Comparison of ENCODE assay signal across 9 cellular contexts in the genomic region with DNA sequence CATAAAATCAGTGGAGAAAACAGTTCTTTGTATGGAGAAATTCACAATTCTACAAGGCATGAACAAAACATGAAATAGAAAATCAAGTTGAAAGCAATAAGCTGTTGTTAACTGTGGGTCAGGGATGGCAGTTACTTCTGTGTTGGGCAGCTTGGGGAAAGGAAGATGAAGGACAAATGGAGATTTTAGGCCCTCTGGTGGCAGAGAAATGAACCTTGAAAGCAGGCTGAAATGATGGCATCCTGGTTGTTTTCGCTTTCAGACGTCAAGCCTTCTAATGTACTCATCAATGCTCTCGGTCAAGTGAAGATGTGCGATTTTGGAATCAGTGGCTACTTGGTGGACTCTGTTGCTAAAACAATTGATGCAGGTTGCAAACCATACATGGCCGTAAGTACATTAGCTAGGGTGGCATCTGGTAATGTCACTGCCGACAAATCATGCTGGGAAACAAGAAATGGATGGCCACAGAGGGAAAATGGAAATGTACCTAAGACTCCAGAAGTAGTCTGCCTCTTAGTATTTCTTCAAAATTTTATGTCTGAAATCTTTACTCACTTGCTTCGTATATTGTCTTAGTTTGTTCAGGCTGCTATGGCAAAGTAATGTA.
A peak's percentile ranks its signal among the peaks of the same experiment; 100 is the strongest.
DNase-seq lines count a peak whose midpoint lies in the region; ATAC-seq and TF ChIP-seq lines count a peak whose summit lies in the region.
"Had no signal": no experiment of that assay in that cellular context is flagged by ENCODE, and none has a peak within 500 bp of the region (broad histone marks: within the 10 kb centered on the region; RNA-seq: fewer than 3 reads in every experiment).

No MANE protein-coding gene starts in this region.

- no peaks in the 10 kb centered on the region for H4K20me1 ChIP-seq in GM23338 (replicated peaks; ENCODE audit: insufficient read depth)

- no peaks in the 10 kb centered on the region for H3K4me1 Mint-ChIP-seq in GM23338

- no peak for TF ChIP-seq EP300 in ovary (IDR thresholded peaks at IDR 0.05)

- 43 to 58% (median 48%) methylated on average over 7 of the region's 7 CpGs for WGBS in ovary, 3 donors

- H3K4me3 ChIP-seq in GM23338 (no peak overlapping the region), fibroblast of villous mesenchyme (ENCODE audit: low read depth, low read length) (peak overlapping the region; percentile 23), ovary (no peak overlapping the region)

- DNase-seq in activated CD4-positive, alpha-beta T cell treated with anti-CD3 and anti-CD28 coated beads for 48 hours = peak; percentile 6
- DNase-seq in activated CD4-positive, alpha-beta T cell treated with anti-CD3 and anti-CD28 coated beads for 4 hours = no peak
- DNase-seq in GM23338 (ENCODE audit: low spot score) (peak; percentile 85), M059J (ENCODE audit: low read depth) (peak; percentile 47), SK-N-DZ (ENCODE audit: low spot score) (peak; percentile 42), fibroblast of villous mesenchyme (ENCODE audit: low read depth) (peak; percentile 58), ovary (peak in 1 of 5 donors; percentile 24)
- DNase-seq in activated T-cell treated with anti-CD3 and anti-CD28 coated beads, Interleukin-2, amount 50 U/mL, for 48 hours = no peak

- H3K79me2 ChIP-seq in GM23338 (replicated peaks; ENCODE audit: insufficient read depth) = no peaks in the 10 kb centered on the region

- intact Hi-C loops in ovary (cut with DNase I) = loop anchor here in 1 of 4 donors (10.0 kb wide), 1 partner anchor 189 kb away; no protein-coding TSS in a partner anchor

- no peak overlapping the region for H3K27ac Mint-ChIP-seq in GM23338

- H3K9me2 ChIP-seq in GM23338 (ENCODE audit: insufficient read depth) = no peaks in the 10 kb centered on the region

- peaks cover 5% of the 10 kb centered on the region for H3K9me3 Mint-ChIP-seq in GM23338
- H3K9me3 Mint-ChIP-seq: central memory CD8-positive, alpha-beta T cell had no signal

- H3K9me3 ChIP-seq in ovary = no peaks in the 10 kb centered on the region

- no peak overlapping the region for H3K4me2 ChIP-seq in GM23338

- ATAC-seq in GM23338 = peak; percentile 89

- H3K36me3 ChIP-seq in GM23338 (ENCODE audit: insufficient read depth) (peaks cover 21% of the 10 kb centered on the region), ovary (no peaks in the 10 kb centered on the region)

- H3K27me3 ChIP-seq in GM23338 (ENCODE audit: insufficient read depth) (no peaks in the 10 kb centered on the region), ovary (no peaks in the 10 kb centered on the region)

- H3K27ac ChIP-seq in GM23338 (ENCODE audit: low read depth) (no peak overlapping the region), ovary (no peak overlapping the region)

- no peak overlapping the region for H2AFZ ChIP-seq in GM23338

- H3F3A ChIP-seq in GM23338 (replicated peaks; ENCODE audit: low read depth) = no peaks in the 10 kb centered on the region

- no peaks in the 10 kb centered on the region for H3K4me1 ChIP-seq in GM23338 (ENCODE audit: insufficient read depth)
- H3K4me1 ChIP-seq in ovary (ENCODE audit: insufficient read depth) = no peaks in the 10 kb centered on the region

- no peak for TF ChIP-seq POLR2A in ovary (IDR thresholded peaks at IDR 0.05)

- H3K4me3 Mint-ChIP-seq in GM23338 = no peak overlapping the region
- H3K4me3 Mint-ChIP-seq: central memory CD8-positive, alpha-beta T cell had no signal

- H3K27me3 Mint-ChIP-seq in GM23338 (ENCODE audit: insufficient read depth, low read depth, poor library complexity) = peaks cover 6% of the 10 kb centered on the region
- H3K27me3 Mint-ChIP-seq: central memory CD8-positive, alpha-beta T cell had no signal

- TF ChIP-seq CTCF in GM23338 (conservative IDR thresholded peaks at IDR 0.05; ENCODE audit: low read depth in 2 of 2) (peak; percentile 81 to 91), fibroblast of villous mesenchyme (IDR thresholded peaks at IDR 0.05; ENCODE audit: insufficient read depth, low read depth, low read length) (peak; percentile 81), ovary (IDR thresholded peaks at IDR 0.05) (peak in 2 of 3 donors; percentile 42 to 61)

- H3K36me3 Mint-ChIP-seq in GM23338 (ENCODE audit: low read depth) = peaks cover 82% of the 10 kb centered on the region

TF ChIP-seq in GM23338, 12 proteins besides CTCF, POLR2A, EP300 and RAD21 (continues in another document):
- TF ChIP-seq ZNF331 (CRISPR knock-in tag; IDR thresholded peaks at IDR 0.05; ENCODE audit: low read depth) (no peak), EZH2phosphoT487 (IDR thresholded peaks at IDR 0.05; ENCODE audit: unreplicated experiment) (no peak), ETS1 (IDR thresholded peaks at IDR 0.05) (no peak), ZNF462 (CRISPR knock-in tag; IDR thresholded peaks at IDR 0.05) (no peak), EZH2 (IDR thresholded peaks at IDR 0.05; ENCODE audit: low read depth, unreplicated experiment) (no peak), POLR2AphosphoS5 (IDR thresholded peaks at IDR 0.05; ENCODE audit: low read depth) (no peak), CREB1 (CRISPR knock-in tag; IDR thresholded peaks at IDR 0.05; ENCODE audit: low read depth) (no peak), ZNF114 (CRISPR knock-in tag; IDR thresholded peaks at IDR 0.05) (no peak), STAT1 (IDR thresholded peaks at IDR 0.05; ENCODE audit: unreplicated experiment) (no peak), NANOG (IDR thresholded peaks at IDR 0.05; ENCODE audit: borderline replicate concordance) (no peak)

Comparison
In these comparisons a context has a peak if more than half of its experiments do, and no peak if none do; other contexts are left out.
1. DNase-seq: peak in activated CD4-positive, alpha-beta T cell treated with anti-CD3 and anti-CD28 coated beads for 48 hours (single experiment), GM23338 (single experiment), M059J (single experiment), SK-N-DZ (single experiment) and fibroblast of villous mesenchyme (single experiment); none in activated CD4-positive, alpha-beta T cell treated with anti-CD3 and anti-CD28 coated beads for 4 hours (0 of 2) and activated T-cell treated with anti-CD3 and anti-CD28 coated beads, Interleukin-2, amount 50 U/mL, for 48 hours (0 of 2).
2. Peak in every context shown above with its lines, with median percentiles within 50 percentile points of each other: CTCF ChIP-seq.